Comparison of ENCODE assay signal across 14 cellular contexts in genomic region chr16:30366511-30366910, GRCh38. TPM values are rescaled to one million over a fixed set of nuclear protein-coding genes. Genes with fewer than 3 reads are reported as not detected.
A peak's percentile ranks its signal among the peaks of the same experiment; 100 is the strongest.
DNase-seq lines count a peak whose midpoint lies in the region; ATAC-seq, FAIRE-seq and TF ChIP-seq lines count a peak whose summit lies in the region.
"Had no signal": no experiment of that assay in that cellular context is flagged by ENCODE, and none has a peak within 500 bp of the region (broad histone marks: within the 10 kb centered on the region; RNA-seq: fewer than 3 reads in every experiment).

No MANE protein-coding gene starts in this region.

- in situ Hi-C loops in K562 (cut with MboI) = loop anchor here (25.0 kb wide), 1 partner anchor 904 kb away; the partner anchor contains the start of genes BOLA2, SLX1B and SULT1A4

- CTCF ChIA-PET in K562 (lab: Yijun Ruan, JAX; ENCODE audit: low intra/inter-chr PET ratio) = no interaction called here

- TF ChIP-seq POLR2A in K562 (conservative IDR thresholded peaks at IDR 0.05) = no peak

- ATAC-seq in activated T-cell treated with anti-CD3 and anti-CD28 coated beads, Interleukin-2, amount 50 U/mL, for 72 hours (replicated peaks in 1 of 2) = no peak
- ATAC-seq in K562 = no peak
- no peak for ATAC-seq in psoas muscle
- ATAC-seq in GM18520 (IDR thresholded peaks at IDR 0.05; ENCODE audit: unreplicated experiment) = no peak
- ATAC-seq: pancreas had no signal

- H3K79me2 ChIP-seq in K562 (ENCODE audit: control insufficient read depth, insufficient read depth, low read length) = peaks cover 66% of the 10 kb centered on the region

- H3K4me2 ChIP-seq in K562 (ENCODE audit: insufficient read depth, low read length) = 0 out of 2 replicates have a peak overlapping the region, but pooled peaks have one; percentile 90

- H3K36me3 ChIP-seq in K562 (ENCODE audit: control insufficient read depth, insufficient read depth, low read length) = peaks cover 52% of the 10 kb centered on the region
- H3K36me3 ChIP-seq in psoas muscle (ENCODE audit: insufficient read depth in 1 of 2, low read depth in 1 of 2) = peaks cover 0 to 51% of the 10 kb centered on the region in 2 donors
- H3K36me3 ChIP-seq in effector memory CD4-positive, alpha-beta T cell (ENCODE audit: control insufficient read depth, insufficient read depth, low read length) = peaks cover 26% of the 10 kb centered on the region
- H3K36me3 ChIP-seq: pancreas had no signal

- H3K9me3 ChIP-seq in K562 (replicated peaks; ENCODE audit: control insufficient read depth, insufficient read depth, low read depth, low read length) (no peaks in the 10 kb centered on the region), psoas muscle (no peaks in the 10 kb centered on the region)
- H3K9me3 ChIP-seq in effector memory CD4-positive, alpha-beta T cell (ENCODE audit: control insufficient read depth, low read length) = no peaks in the 10 kb centered on the region
- H3K9me3 ChIP-seq: left ventricle myocardium inferior, pancreas had no signal

- H3K27ac ChIP-seq in K562 (ENCODE audit: extremely low read depth, low read depth, low read length) (no peak overlapping the region), psoas muscle (no peak overlapping the region)
- no peak overlapping the region for H3K27ac ChIP-seq in effector memory CD4-positive, alpha-beta T cell (ENCODE audit: insufficient read depth, low read length, poor library complexity, severe bottlenecking)
- H3K27ac ChIP-seq: coronary artery, left ventricle myocardium inferior, pancreas, RWPE1 had no signal

- no peak for TF ChIP-seq EP300 in K562 (IDR thresholded peaks at IDR 0.05; ENCODE audit: low read length)

- no peaks in the 10 kb centered on the region for H3K27me3 Mint-ChIP-seq in activated T-cell treated with anti-CD3 and anti-CD28 coated beads, Interleukin-2, amount 50 U/mL, for 72 hours (ENCODE audit: low read depth)

- POLR2A ChIA-PET in K562 (lab: Yijun Ruan, JAX) = interaction anchor here (0.7 to 6.3 kb wide), 3 partner anchors 9 to 274 kb away, joined by 3 to 77 read pairs (median 3); partner anchors contain the start of gene CD2BP2

- intact Hi-C loops in K562 (cut with micrococcal nuclease) = no loop called here
- intact Hi-C loops in psoas muscle (cut with DNase I) = no loop called here

- 84% methylated on average over 4 of the region's 4 CpGs for whole genome bisulfite sequencing in K562 (ENCODE audit: insufficient coverage, low coverage, missing lambda C conversion rate)
- WGBS in psoas muscle, 3 donors = 63 to 74% (median 64%) methylated on average over 4 of the region's 4 CpGs

- no peak overlapping the region for H3K4me3 ChIP-seq in K562
- H3K4me3 ChIP-seq in psoas muscle = peak overlapping the region; percentile 93
- no peak overlapping the region for H3K4me3 ChIP-seq in effector memory CD4-positive, alpha-beta T cell (ENCODE audit: insufficient read depth, low read depth, low read length, poor library complexity, severe bottlenecking)

- no peak for FAIRE-seq in K562 (lab: Jason Lieb, UNC)
- FAIRE-seq: pancreas had no signal

- H2AFZ ChIP-seq in K562 (ENCODE audit: low read depth, low read length) = no peak overlapping the region

- H3K4me1 Mint-ChIP-seq in activated T-cell treated with anti-CD3 and anti-CD28 coated beads, Interleukin-2, amount 50 U/mL, for 72 hours (ENCODE audit: low read depth) = peaks cover 38% of the 10 kb centered on the region

- peaks cover 23% of the 10 kb centered on the region for H4K20me1 ChIP-seq in K562 (replicated peaks; ENCODE audit: control insufficient read depth, insufficient read depth, low read length)

- TF ChIP-seq CTCF in K562 (IDR thresholded peaks at IDR 0.05 in 2 of 3, conservative IDR thresholded peaks at IDR 0.05 in 1 of 3; ENCODE audit: insufficient read depth in 2 of 3, low read depth in 1 of 3, low read length in 3 of 3) (no peak), psoas muscle (IDR thresholded peaks at IDR 0.05) (no peak)

- TF ChIP-seq RAD21 in K562 (CRISPR knock-in tag; conservative IDR thresholded peaks at IDR 0.05 in 1 of 2, IDR thresholded peaks at IDR 0.05 in 1 of 2) = no peak

- peaks cover 8 to 22% of the 10 kb centered on the region in 2 donors for H3K36me3 Mint-ChIP-seq in activated T-cell treated with anti-CD3 and anti-CD28 coated beads, Interleukin-2, amount 50 U/mL, for 72 hours (ENCODE audit: insufficient read depth in 2 of 2)

- peak overlapping the region in 1 of 2 experiments; percentile 50; a peak in 1 of 4 replicates for H3K9ac ChIP-seq in K562 (ENCODE audit: insufficient read depth in 1 of 2, low read depth in 2 of 2, low read length in 2 of 2)

- H3K9me1 ChIP-seq in K562 (ENCODE audit: control insufficient read depth, insufficient read depth, low read length) = peaks cover 6% of the 10 kb centered on the region

- H3K4me1 ChIP-seq in K562 (replicated peaks in 1 of 2; ENCODE audit: control insufficient read depth in 2 of 2, insufficient read depth in 2 of 2, low read length in 2 of 2) (peaks cover 15 to 30% of the 10 kb centered on the region in 2 experiments; a peak in 4 of 5 replicates), psoas muscle (peaks cover 26% of the 10 kb centered on the region)
- H3K4me1 ChIP-seq in effector memory CD4-positive, alpha-beta T cell (ENCODE audit: control insufficient read depth, insufficient read depth, low read length, poor library complexity, severe bottlenecking) = peaks cover 25% of the 10 kb centered on the region

- no peak for DNase-seq in activated T-cell treated with anti-CD3 and anti-CD28 coated beads, Interleukin-2, amount 50 U/mL, for 72 hours
- DNase-seq in activated T-cell treated with anti-CD3 and anti-CD28 coated beads, Interleukin-2, amount 50 U/mL, for 48 hours = no peak
- DNase-seq in K562 (ENCODE audit: extremely low read depth in 1 of 4, low spot score in 3 of 4) (no peak), psoas muscle (no peak)
- no peak for DNase-seq in effector memory CD4-positive, alpha-beta T cell
- DNase-seq: activated gamma-delta T cell; left ventricle myocardium inferior; pancreas; stimulated activated CD4-positive, alpha-beta T cell treated with anti-CD3 and anti-CD28 coated beads, Interleukin-4, amount 100 ng/mL, for 1 hour had no signal

- peak overlapping the region; percentile 94 to 98 for H3K4me3 Mint-ChIP-seq in activated T-cell treated with anti-CD3 and anti-CD28 coated beads, Interleukin-2, amount 50 U/mL, for 72 hours

- no TSS peak for BruUV-seq in K562 (replicated peaks; lab: Mats Ljungman, UMichigan)

- H3K27me3 ChIP-seq in K562 (ENCODE audit: control insufficient read depth in 2 of 2, insufficient read depth in 2 of 2, low read length in 2 of 2) = no peaks in the 10 kb centered on the region
- H3K27me3 ChIP-seq in psoas muscle (ENCODE audit: insufficient read depth in 3 of 3, low read length in 2 of 3) = no peaks in the 10 kb centered on the region
- no peaks in the 10 kb centered on the region for H3K27me3 ChIP-seq in effector memory CD4-positive, alpha-beta T cell (replicated peaks; ENCODE audit: control insufficient read depth, insufficient read depth, low read length, poor library complexity, severe bottlenecking)
- H3K27me3 ChIP-seq: pancreas had no signal

- peak overlapping the region; percentile 14 for H3K27ac Mint-ChIP-seq in activated T-cell treated with anti-CD3 and anti-CD28 coated beads, Interleukin-2, amount 50 U/mL, for 72 hours

- H3K9me3 Mint-ChIP-seq in activated T-cell treated with anti-CD3 and anti-CD28 coated beads, Interleukin-2, amount 50 U/mL, for 72 hours = no peaks in the 10 kb centered on the region

RNA-seq across cellular contexts. Expression of gene TBC1D10B, which starts 3.8 kb away (rescaled TPM):
- 10 to 100 TPM; 48.0 to 50.7 TPM for total RNA-seq in activated T-cell treated with anti-CD3 and anti-CD28 coated beads, Interleukin-2, amount 50 U/mL, for 72 hours
- 61.1 and 115 TPM in 2 replicates for total RNA-seq in K562 (2011; cell fraction: chromatin; rRNA removed; ENCODE audit: low replicate concordance)
- total RNA-seq in K562 (2011; cell fraction: nucleolus; rRNA removed) = 62.5 and 64.2 TPM in 2 replicates
- 60.7 and 73.4 TPM in 2 replicates for total RNA-seq in K562 (2011; cell fraction: nucleoplasm; rRNA removed)
- 28.9 and 37.9 TPM in 2 replicates for total RNA-seq in K562 (2014; rRNA removed)
- 11.9 and 12.6 TPM in 2 replicates for total RNA-seq in K562 (2014; rRNA removed; fragmentation: Illumina TruSeq; extraction: Trizol)
- 16.9 and 17.5 TPM in 2 replicates for total RNA-seq in K562 (2015; rRNA removed; fragmentation: Illumina TruSeq; extraction: Trizol)
- 52.1 and 55.4 TPM in 2 replicates for total RNA-seq in K562 (2021)
- polyA plus RNA-seq in K562 (2011; rRNA removed) = 11.5 and 13.7 TPM in 2 replicates
- polyA plus RNA-seq in K562 (2011; cell fraction: cytosol; rRNA removed) = 20.5 and 29.5 TPM in 2 replicates
- polyA plus RNA-seq in K562 (2011; cell fraction: nucleus; rRNA removed) = 30.9 and 49.1 TPM in 2 replicates
- polyA plus RNA-seq in K562 (2012) = 33.7 and 38.6 TPM in 2 replicates
- 24.4 and 28.4 TPM in 2 replicates for polyA plus RNA-seq in K562 (2014; fragmentation: Illumina TruSeq; extraction: Trizol)
- polyA plus RNA-seq in K562 (2014; fragmentation: Nextera tagmentation; extraction: Ambion mirVana) = 1 to 10 TPM; 2.2 to 2.3 TPM
- polyA plus RNA-seq in K562 (2014; rRNA removed) = 24.0 and 27.9 TPM in 2 replicates
- 13.2 and 19.4 TPM in 2 replicates for polyA minus RNA-seq in K562 (2011; rRNA and poly(A)+ RNA removed)
- polyA minus RNA-seq in K562 (2011; cell fraction: cytosol; rRNA and poly(A)+ RNA removed) = 28.0 and 31.6 TPM in 2 replicates
- polyA minus RNA-seq in K562 (2011; cell fraction: nucleus; rRNA and poly(A)+ RNA removed) = 12.7 and 15.8 TPM in 2 replicates
- total RNA-seq in psoas muscle = 10 to 100 TPM; 30.1 to 50.0 (median 34.1) TPM
- 10 to 100 TPM; 24.5 to 45.0 (median 26.4) TPM for polyA plus RNA-seq in psoas muscle

RNA-seq across cellular contexts. Expression of gene MYL11, which starts 8.1 kb away (rescaled TPM):
- 1 to 10 TPM in 1 of 2 donors, not detected in 1; 2.0 TPM for total RNA-seq in activated T-cell treated with anti-CD3 and anti-CD28 coated beads, Interleukin-2, amount 50 U/mL, for 72 hours
- total RNA-seq in K562 (2011; cell fraction: chromatin; rRNA removed; ENCODE audit: low replicate concordance) = not detected in 2 replicates
- total RNA-seq in K562 (2011; cell fraction: nucleolus; rRNA removed) = not detected in 2 replicates
- not detected in 2 replicates for total RNA-seq in K562 (2011; cell fraction: nucleoplasm; rRNA removed)
- total RNA-seq in K562 (2014; rRNA removed) (1.7 TPM in 1 of 2 replicates, not detected in the other), K562 (2014; rRNA removed; fragmentation: Illumina TruSeq; extraction: Trizol) (not detected in 2 replicates), K562 (2015; rRNA removed; fragmentation: Illumina TruSeq; extraction: Trizol) (1.5 and 2.0 TPM in 2 replicates), K562 (2021) (1.5 and 1.7 TPM in 2 replicates), psoas muscle (1,000 to 10,000 TPM; 1,414 to 6,743 (median 2,777) TPM)
- polyA plus RNA-seq in K562 (2011; rRNA removed) (0.31 TPM in 1 of 2 replicates, not detected in the other), K562 (2014; fragmentation: Illumina TruSeq; extraction: Trizol) (not detected in 2 replicates), K562 (2014; fragmentation: Nextera tagmentation; extraction: Ambion mirVana) (under 1 TPM; 0.52 to 0.73 TPM), K562 (2014; rRNA removed) (0.62 TPM in 1 of 2 replicates, not detected in the other), psoas muscle (1,000 to 10,000 TPM in 2 of 3 donors, 100 to 1,000 TPM in 1; 636 to 4,264 (median 2,548) TPM)
- polyA plus RNA-seq in K562 (2011; cell fraction: cytosol; rRNA removed) = 0.15 and 1.0 TPM in 2 replicates
- polyA plus RNA-seq in K562 (2011; cell fraction: nucleus; rRNA removed) = 1.1 TPM in 1 of 2 replicates, not detected in the other
- 0.53 and 3.4 TPM in 2 replicates for polyA plus RNA-seq in K562 (2012)
- not detected in 2 replicates for polyA minus RNA-seq in K562 (2011; rRNA and poly(A)+ RNA removed)
- polyA minus RNA-seq in K562 (2011; cell fraction: cytosol; rRNA and poly(A)+ RNA removed) = not detected in 2 replicates
- not detected in 2 replicates for polyA minus RNA-seq in K562 (2011; cell fraction: nucleus; rRNA and poly(A)+ RNA removed)
- total RNA-seq: glomerular endothelial cell, left ventricle myocardium inferior, M059J had no signal

RNA-seq across cellular contexts. Expression of gene CD2BP2, which starts 11.4 kb away (rescaled TPM):
- 10 to 100 TPM; 61.9 to 63.5 TPM for total RNA-seq in activated T-cell treated with anti-CD3 and anti-CD28 coated beads, Interleukin-2, amount 50 U/mL, for 72 hours
- total RNA-seq in K562 (2011; cell fraction: chromatin; rRNA removed; ENCODE audit: low replicate concordance) = 34.0 and 85.0 TPM in 2 replicates
- 46.0 and 46.2 TPM in 2 replicates for total RNA-seq in K562 (2011; cell fraction: nucleolus; rRNA removed)
- 40.7 and 40.8 TPM in 2 replicates for total RNA-seq in K562 (2011; cell fraction: nucleoplasm; rRNA removed)
- total RNA-seq in K562 (2014; rRNA removed) (33.1 and 34.0 TPM in 2 replicates), K562 (2014; rRNA removed; fragmentation: Illumina TruSeq; extraction: Trizol) (28.7 and 35.6 TPM in 2 replicates), K562 (2015; rRNA removed; fragmentation: Illumina TruSeq; extraction: Trizol) (37.3 and 38.0 TPM in 2 replicates), K562 (2021) (40.8 and 51.1 TPM in 2 replicates), psoas muscle (10 to 100 TPM; 38.9 to 65.0 (median 49.6) TPM)
- polyA plus RNA-seq in K562 (2011; rRNA removed) (21.5 and 25.8 TPM in 2 replicates), K562 (2014; fragmentation: Illumina TruSeq; extraction: Trizol) (30.1 and 32.8 TPM in 2 replicates), K562 (2014; fragmentation: Nextera tagmentation; extraction: Ambion mirVana) (1 to 10 TPM; 3.9 to 5.0 TPM), K562 (2014; rRNA removed) (41.0 and 46.6 TPM in 2 replicates), psoas muscle (10 to 100 TPM; 31.0 to 61.8 (median 55.6) TPM)
- 20.4 and 25.3 TPM in 2 replicates for polyA plus RNA-seq in K562 (2011; cell fraction: cytosol; rRNA removed)
- polyA plus RNA-seq in K562 (2011; cell fraction: nucleus; rRNA removed) = 47.9 and 65.8 TPM in 2 replicates
- polyA plus RNA-seq in K562 (2012) = 31.3 and 33.2 TPM in 2 replicates
- polyA minus RNA-seq in K562 (2011; rRNA and poly(A)+ RNA removed) = 14.2 and 15.3 TPM in 2 replicates
- polyA minus RNA-seq in K562 (2011; cell fraction: cytosol; rRNA and poly(A)+ RNA removed) = 6.8 and 8.4 TPM in 2 replicates
- polyA minus RNA-seq in K562 (2011; cell fraction: nucleus; rRNA and poly(A)+ RNA removed) = 12.0 and 17.3 TPM in 2 replicates

RNA-seq across cellular contexts. Expression of gene SEPTIN1, which starts 15.8 kb away (rescaled TPM):
- total RNA-seq in activated T-cell treated with anti-CD3 and anti-CD28 coated beads, Interleukin-2, amount 50 U/mL, for 72 hours = 100 to 1,000 TPM; 223 to 233 TPM
- 3.4 and 4.0 TPM in 2 replicates for total RNA-seq in K562 (2011; cell fraction: chromatin; rRNA removed; ENCODE audit: low replicate concordance)
- total RNA-seq in K562 (2011; cell fraction: nucleolus; rRNA removed) = 2.5 and 4.2 TPM in 2 replicates
- 3.8 and 7.6 TPM in 2 replicates for total RNA-seq in K562 (2011; cell fraction: nucleoplasm; rRNA removed)
- 2.3 and 3.0 TPM in 2 replicates for total RNA-seq in K562 (2014; rRNA removed)
- 1.2 TPM in 2 replicates for total RNA-seq in K562 (2014; rRNA removed; fragmentation: Illumina TruSeq; extraction: Trizol)
- 0.69 and 0.72 TPM in 2 replicates for total RNA-seq in K562 (2015; rRNA removed; fragmentation: Illumina TruSeq; extraction: Trizol)
- 4.2 and 5.6 TPM in 2 replicates for total RNA-seq in K562 (2021)
- 2.1 and 2.3 TPM in 2 replicates for polyA plus RNA-seq in K562 (2011; rRNA removed)
- polyA plus RNA-seq in K562 (2011; cell fraction: cytosol; rRNA removed) = 3.4 TPM in 2 replicates
- polyA plus RNA-seq in K562 (2011; cell fraction: nucleus; rRNA removed) = 6.0 and 6.8 TPM in 2 replicates
- 3.3 and 4.4 TPM in 2 replicates for polyA plus RNA-seq in K562 (2012)
- 0.94 and 3.0 TPM in 2 replicates for polyA plus RNA-seq in K562 (2014; fragmentation: Illumina TruSeq; extraction: Trizol)
- under 1 TPM in 1 of 2 experiments, not detected in 1; 0.23 TPM for polyA plus RNA-seq in K562 (2014; fragmentation: Nextera tagmentation; extraction: Ambion mirVana)
- polyA plus RNA-seq in K562 (2014; rRNA removed) = 4.5 and 5.1 TPM in 2 replicates
- 0.42 and 1.3 TPM in 2 replicates for polyA minus RNA-seq in K562 (2011; rRNA and poly(A)+ RNA removed)
- 1.3 and 3.0 TPM in 2 replicates for polyA minus RNA-seq in K562 (2011; cell fraction: cytosol; rRNA and poly(A)+ RNA removed)
- 1.4 and 1.8 TPM in 2 replicates for polyA minus RNA-seq in K562 (2011; cell fraction: nucleus; rRNA and poly(A)+ RNA removed)
- total RNA-seq in psoas muscle = 1 to 10 TPM in 2 of 4 donors, under 1 TPM in 2; 0.34 to 1.8 (median 0.90) TPM
- polyA plus RNA-seq in psoas muscle = under 1 TPM; 0.22 to 0.51 (median 0.28) TPM

RNA-seq across cellular contexts. Expression of gene ZNF48, which starts 28.7 kb away (rescaled TPM):
- total RNA-seq in activated T-cell treated with anti-CD3 and anti-CD28 coated beads, Interleukin-2, amount 50 U/mL, for 72 hours = 10 to 100 TPM; 10.5 to 13.1 TPM
- 9.7 and 12.9 TPM in 2 replicates for total RNA-seq in K562 (2011; cell fraction: chromatin; rRNA removed; ENCODE audit: low replicate concordance)
- total RNA-seq in K562 (2011; cell fraction: nucleolus; rRNA removed) = 10.7 and 14.3 TPM in 2 replicates
- total RNA-seq in K562 (2011; cell fraction: nucleoplasm; rRNA removed) = 6.7 and 7.0 TPM in 2 replicates
- 8.6 and 10.8 TPM in 2 replicates for total RNA-seq in K562 (2014; rRNA removed)
- 3.3 and 3.4 TPM in 2 replicates for total RNA-seq in K562 (2014; rRNA removed; fragmentation: Illumina TruSeq; extraction: Trizol)
- total RNA-seq in K562 (2015; rRNA removed; fragmentation: Illumina TruSeq; extraction: Trizol) = 7.4 and 7.7 TPM in 2 replicates
- 9.0 and 11.6 TPM in 2 replicates for total RNA-seq in K562 (2021)
- polyA plus RNA-seq in K562 (2011; rRNA removed) = 3.6 and 4.7 TPM in 2 replicates
- 3.9 and 10.6 TPM in 2 replicates for polyA plus RNA-seq in K562 (2011; cell fraction: cytosol; rRNA removed)
- polyA plus RNA-seq in K562 (2011; cell fraction: nucleus; rRNA removed) = 4.6 and 11.2 TPM in 2 replicates
- 6.1 and 7.6 TPM in 2 replicates for polyA plus RNA-seq in K562 (2012)
- polyA plus RNA-seq in K562 (2014; fragmentation: Illumina TruSeq; extraction: Trizol) = 4.6 and 8.2 TPM in 2 replicates
- polyA plus RNA-seq in K562 (2014; fragmentation: Nextera tagmentation; extraction: Ambion mirVana) = under 1 TPM; 0.38 to 0.46 TPM
- 5.8 and 6.0 TPM in 2 replicates for polyA plus RNA-seq in K562 (2014; rRNA removed)
- polyA minus RNA-seq in K562 (2011; rRNA and poly(A)+ RNA removed) = 2.8 and 4.5 TPM in 2 replicates
- 3.7 and 5.3 TPM in 2 replicates for polyA minus RNA-seq in K562 (2011; cell fraction: cytosol; rRNA and poly(A)+ RNA removed)
- 5.9 and 6.3 TPM in 2 replicates for polyA minus RNA-seq in K562 (2011; cell fraction: nucleus; rRNA and poly(A)+ RNA removed)
- total RNA-seq in psoas muscle = 1 to 10 TPM; 2.8 to 7.8 (median 5.6) TPM
- 1 to 10 TPM; 2.3 to 7.4 (median 3.2) TPM for polyA plus RNA-seq in psoas muscle

Comparison
In these comparisons a context has a peak if more than half of its experiments do, and no peak if none do; other contexts are left out.
1. RNA of gene MYL11, which starts 8.1 kb away (total RNA-seq): 1,414 to 6,743 TPM in psoas muscle; 2.0 TPM in activated T-cell treated with anti-CD3 and anti-CD28 coated beads, Interleukin-2, amount 50 U/mL, for 72 hours and 1.5 to 2.0 TPM in K562; every median in the first group is over 100 times any median in the second.